ENCODE assay signal across 19 cellular contexts in the genomic region with DNA sequence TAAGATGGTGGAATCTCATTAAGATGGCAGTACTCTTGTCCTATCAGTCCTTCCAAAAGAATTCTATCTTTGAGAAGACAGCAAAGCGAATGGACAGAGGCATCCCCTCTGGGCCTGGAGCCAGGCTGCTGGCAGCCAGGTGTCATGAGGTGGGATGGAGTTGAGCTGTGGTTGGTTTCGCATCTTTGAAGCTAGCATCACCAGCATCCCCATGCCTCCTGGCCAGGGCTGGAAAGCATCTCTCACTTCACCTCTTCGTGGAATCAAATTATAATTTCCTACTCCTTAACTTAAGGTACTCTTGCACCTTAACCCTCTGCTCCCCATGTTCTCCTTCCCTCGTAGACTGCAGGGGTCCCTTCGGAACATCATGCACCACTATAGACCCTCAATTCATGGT.
DNase-seq lines count a peak whose midpoint lies in the region; ATAC-seq and TF ChIP-seq lines count a peak whose summit lies in the region.
"Had no signal": no experiment of that assay in that cellular context is flagged by ENCODE, and none has a peak within 500 bp of the region (broad histone marks: within the 10 kb centered on the region; RNA-seq: fewer than 3 reads in every experiment).

No MANE protein-coding gene starts in this region.

- CTCF ChIA-PET in activated CD4-positive, alpha-beta memory T cell treated with anti-CD3 and anti-CD28 coated beads for 36 hours (lab: Charles Lee), result interaction anchor here (1.2 kb wide), 1 partner anchor 250 kb away, joined by 3 read pairs; no protein-coding TSS in a partner anchor
- CTCF ChIA-PET in activated CD4-positive, alpha-beta memory T cell treated with anti-CD3 and anti-CD28 coated beads, Interleukin-2, amount 10 ng/mL, durations not matched to agents 7 days and 5 days (lab: Charles Lee), result no interaction called here

- peak; percentile 1 for DNase-seq in activated CD4-positive, alpha-beta memory T cell treated with anti-CD3 and anti-CD28 coated beads for 36 hours
- no peak for DNase-seq in activated CD4-positive, alpha-beta memory T cell treated with anti-CD3 and anti-CD28 coated beads, Interleukin-2, amount 10 ng/mL, durations not matched to agents 7 days and 5 days
- DNase-seq in activated naive CD8-positive, alpha-beta T cell treated with anti-CD3 and anti-CD28 coated beads, Interleukin-2, amount 10 ng/mL, durations not matched to agents 7 days and 5 days, result peak; percentile 4
- no peak for DNase-seq in activated naive CD8-positive, alpha-beta T cell treated with anti-CD3 and anti-CD28 coated beads for 36 hours
- DNase-seq in mesenteric fat pad (ENCODE audit: low spot score) (peak; percentile 55), upper lobe of right lung (peak; percentile 10)
- DNase-seq: Caco-2; CD4-positive, CD25-positive, alpha-beta regulatory T cell; DMS153; DND-41; GM23248; H7; HCEC 1CT had no signal

- H3K36me3 ChIP-seq in upper lobe of right lung, result no peaks in the 10 kb centered on the region
- H3K36me3 ChIP-seq: BLaER1 had no signal

- no peak overlapping the region for H3K27ac ChIP-seq in upper lobe of right lung
- H3K27ac ChIP-seq: BLaER1, C4-2B, GM23248 had no signal

- no peaks in the 10 kb centered on the region for H3K4me1 Mint-ChIP-seq in activated CD4-positive, alpha-beta memory T cell treated with anti-CD3 and anti-CD28 coated beads for 36 hours (ENCODE audit: low read depth)
- H3K4me1 Mint-ChIP-seq in activated CD4-positive, alpha-beta memory T cell treated with anti-CD3 and anti-CD28 coated beads, Interleukin-2, amount 10 ng/mL, durations not matched to agents 7 days and 5 days, result no peaks in the 10 kb centered on the region
- H3K4me1 Mint-ChIP-seq in activated naive CD8-positive, alpha-beta T cell treated with anti-CD3 and anti-CD28 coated beads, Interleukin-2, amount 10 ng/mL, durations not matched to agents 7 days and 5 days, result peaks cover 2% of the 10 kb centered on the region
- H3K4me1 Mint-ChIP-seq in activated naive CD8-positive, alpha-beta T cell treated with anti-CD3 and anti-CD28 coated beads for 36 hours, result no peaks in the 10 kb centered on the region
- H3K4me1 Mint-ChIP-seq: B cell; CD4-positive, CD25-positive, alpha-beta regulatory T cell had no signal

- H3K27me3 ChIP-seq in upper lobe of right lung, result no peaks in the 10 kb centered on the region
- H3K27me3 ChIP-seq: BLaER1 had no signal

- peaks cover 4% of the 10 kb centered on the region for H3K4me1 ChIP-seq in upper lobe of right lung
- H3K4me1 ChIP-seq: Caco-2 had no signal

- peaks cover 2% of the 10 kb centered on the region for H3K9me3 Mint-ChIP-seq in activated CD4-positive, alpha-beta memory T cell treated with anti-CD3 and anti-CD28 coated beads for 36 hours
- H3K9me3 Mint-ChIP-seq in activated CD4-positive, alpha-beta memory T cell treated with anti-CD3 and anti-CD28 coated beads, Interleukin-2, amount 10 ng/mL, durations not matched to agents 7 days and 5 days, result no peaks in the 10 kb centered on the region
- H3K9me3 Mint-ChIP-seq in activated naive CD8-positive, alpha-beta T cell treated with anti-CD3 and anti-CD28 coated beads, Interleukin-2, amount 10 ng/mL, durations not matched to agents 7 days and 5 days, result no peaks in the 10 kb centered on the region
- peaks cover 2% of the 10 kb centered on the region for H3K9me3 Mint-ChIP-seq in activated naive CD8-positive, alpha-beta T cell treated with anti-CD3 and anti-CD28 coated beads for 36 hours
- H3K9me3 Mint-ChIP-seq: CD4-positive, CD25-positive, alpha-beta regulatory T cell had no signal

- H3K36me3 Mint-ChIP-seq in activated CD4-positive, alpha-beta memory T cell treated with anti-CD3 and anti-CD28 coated beads for 36 hours, result no peaks in the 10 kb centered on the region
- H3K36me3 Mint-ChIP-seq in activated CD4-positive, alpha-beta memory T cell treated with anti-CD3 and anti-CD28 coated beads, Interleukin-2, amount 10 ng/mL, durations not matched to agents 7 days and 5 days (ENCODE audit: low read depth), result no peaks in the 10 kb centered on the region
- H3K36me3 Mint-ChIP-seq in activated naive CD8-positive, alpha-beta T cell treated with anti-CD3 and anti-CD28 coated beads, Interleukin-2, amount 10 ng/mL, durations not matched to agents 7 days and 5 days, result no peaks in the 10 kb centered on the region
- no peaks in the 10 kb centered on the region for H3K36me3 Mint-ChIP-seq in activated naive CD8-positive, alpha-beta T cell treated with anti-CD3 and anti-CD28 coated beads for 36 hours
- H3K36me3 Mint-ChIP-seq: CD4-positive, CD25-positive, alpha-beta regulatory T cell; CD8-positive, alpha-beta T cell had no signal

- POLR2A ChIA-PET in activated CD4-positive, alpha-beta memory T cell treated with anti-CD3 and anti-CD28 coated beads for 36 hours (lab: Charles Lee), result no interaction called here
- POLR2A ChIA-PET in activated CD4-positive, alpha-beta memory T cell treated with anti-CD3 and anti-CD28 coated beads, Interleukin-2, amount 10 ng/mL, durations not matched to agents 7 days and 5 days (lab: Charles Lee), result no interaction called here
- POLR2A ChIA-PET in activated naive CD8-positive, alpha-beta T cell treated with anti-CD3 and anti-CD28 coated beads, Interleukin-2, amount 10 ng/mL, durations not matched to agents 7 days and 5 days (lab: Charles Lee), result no interaction called here

- H3K9me3 ChIP-seq in upper lobe of right lung, result no peaks in the 10 kb centered on the region
- H3K9me3 ChIP-seq: BLaER1, Caco-2 had no signal

- H3K27ac Mint-ChIP-seq in activated CD4-positive, alpha-beta memory T cell treated with anti-CD3 and anti-CD28 coated beads for 36 hours, result no peak overlapping the region
- no peak overlapping the region for H3K27ac Mint-ChIP-seq in activated CD4-positive, alpha-beta memory T cell treated with anti-CD3 and anti-CD28 coated beads, Interleukin-2, amount 10 ng/mL, durations not matched to agents 7 days and 5 days
- no peak overlapping the region for H3K27ac Mint-ChIP-seq in activated naive CD8-positive, alpha-beta T cell treated with anti-CD3 and anti-CD28 coated beads, Interleukin-2, amount 10 ng/mL, durations not matched to agents 7 days and 5 days
- no peak overlapping the region for H3K27ac Mint-ChIP-seq in activated naive CD8-positive, alpha-beta T cell treated with anti-CD3 and anti-CD28 coated beads for 36 hours
- H3K27ac Mint-ChIP-seq: B cell; CD4-positive, CD25-positive, alpha-beta regulatory T cell; CD8-positive, alpha-beta T cell had no signal

- intact Hi-C loops in activated CD4-positive, alpha-beta memory T cell treated with anti-CD3 and anti-CD28 coated beads for 36 hours (cut with micrococcal nuclease), result no loop called here
- intact Hi-C loops in upper lobe of right lung (cut with DNase I), result no loop called here

- TF ChIP-seq CTCF in upper lobe of right lung (IDR thresholded peaks at IDR 0.05), result no peak

- ATAC-seq in activated naive CD8-positive, alpha-beta T cell treated with anti-CD3 and anti-CD28 coated beads, Interleukin-2, amount 10 ng/mL, durations not matched to agents 7 days and 5 days (ENCODE audit: low read depth), result no peak
- no peak for ATAC-seq in upper lobe of right lung
- no peak for ATAC-seq in GM18520 (IDR thresholded peaks at IDR 0.05; ENCODE audit: unreplicated experiment)
- no peak for ATAC-seq in GM18870 (IDR thresholded peaks at IDR 0.05; ENCODE audit: unreplicated experiment)
- ATAC-seq: CD8-positive, alpha-beta T cell had no signal

- no peak overlapping the region for H3K4me3 Mint-ChIP-seq in activated CD4-positive, alpha-beta memory T cell treated with anti-CD3 and anti-CD28 coated beads for 36 hours
- no peak overlapping the region for H3K4me3 Mint-ChIP-seq in activated CD4-positive, alpha-beta memory T cell treated with anti-CD3 and anti-CD28 coated beads, Interleukin-2, amount 10 ng/mL, durations not matched to agents 7 days and 5 days
- no peak overlapping the region for H3K4me3 Mint-ChIP-seq in activated naive CD8-positive, alpha-beta T cell treated with anti-CD3 and anti-CD28 coated beads, Interleukin-2, amount 10 ng/mL, durations not matched to agents 7 days and 5 days
- no peak overlapping the region for H3K4me3 Mint-ChIP-seq in activated naive CD8-positive, alpha-beta T cell treated with anti-CD3 and anti-CD28 coated beads for 36 hours
- H3K4me3 Mint-ChIP-seq: B cell; CD4-positive, CD25-positive, alpha-beta regulatory T cell; CD8-positive, alpha-beta T cell had no signal

- peaks cover 1% of the 10 kb centered on the region for H3K27me3 Mint-ChIP-seq in activated CD4-positive, alpha-beta memory T cell treated with anti-CD3 and anti-CD28 coated beads for 36 hours
- peaks cover 34% of the 10 kb centered on the region for H3K27me3 Mint-ChIP-seq in activated CD4-positive, alpha-beta memory T cell treated with anti-CD3 and anti-CD28 coated beads, Interleukin-2, amount 10 ng/mL, durations not matched to agents 7 days and 5 days
- H3K27me3 Mint-ChIP-seq in activated naive CD8-positive, alpha-beta T cell treated with anti-CD3 and anti-CD28 coated beads, Interleukin-2, amount 10 ng/mL, durations not matched to agents 7 days and 5 days, result peaks cover 23% of the 10 kb centered on the region
- H3K27me3 Mint-ChIP-seq in activated naive CD8-positive, alpha-beta T cell treated with anti-CD3 and anti-CD28 coated beads for 36 hours, result no peaks in the 10 kb centered on the region

- H3K4me3 ChIP-seq in upper lobe of right lung, result no peak overlapping the region
- H3K4me3 ChIP-seq: BLaER1, GM23248 had no signal

Comparison
In these comparisons a context has a peak if more than half of its experiments do, and no peak if none do; other contexts are left out.
1. DNase-seq: peak in activated CD4-positive, alpha-beta memory T cell treated with anti-CD3 and anti-CD28 coated beads for 36 hours (single experiment), activated naive CD8-positive, alpha-beta T cell treated with anti-CD3 and anti-CD28 coated beads, Interleukin-2, amount 10 ng/mL, durations not matched to agents 7 days and 5 days (single experiment), mesenteric fat pad (single experiment) and upper lobe of right lung (single experiment); none in activated CD4-positive, alpha-beta memory T cell treated with anti-CD3 and anti-CD28 coated beads, Interleukin-2, amount 10 ng/mL, durations not matched to agents 7 days and 5 days (single experiment) and activated naive CD8-positive, alpha-beta T cell treated with anti-CD3 and anti-CD28 coated beads for 36 hours (single experiment).